Comparison of ENCODE assay signal across 8 cellular contexts in genomic region chr5:75054110-75054930, GRCh38. TPM values are rescaled to one million over a fixed set of nuclear protein-coding genes. Genes with fewer than 3 reads are reported as not detected.
DNase-seq lines count a peak whose midpoint lies in the region; ATAC-seq and TF ChIP-seq lines count a peak whose summit lies in the region.

No MANE protein-coding gene starts in this region.

- H3K4me3 ChIP-seq in WI38 (ENCODE audit: low read depth, low read length) (peak overlapping the region; percentile 70), gastroesophageal sphincter (peak overlapping the region; percentile 56 to 92)

- TF ChIP-seq CTCF in WI38 (IDR thresholded peaks at IDR 0.05; ENCODE audit: low read depth, low read length) (no peak), gastroesophageal sphincter (IDR thresholded peaks at IDR 0.05) (no peak), osteocyte (IDR thresholded peaks at IDR 0.05) (no peak), GM10248 (IDR thresholded peaks at IDR 0.05; ENCODE audit: control extremely low read depth, extremely low read depth, low read depth, missing control alignments) (no peak)

- H3K4me1 ChIP-seq in gastroesophageal sphincter, result peaks cover 0 to 51% (median 11%) of the 10 kb centered on the region in 3 donors

- H3K4me1 Mint-ChIP-seq in osteocyte (ENCODE audit: unreplicated experiment), result peaks cover 52% of the 10 kb centered on the region

- peak overlapping the region; percentile 81 to 97 (median 96) for H3K27ac ChIP-seq in gastroesophageal sphincter

- H3K9me3 ChIP-seq in gastroesophageal sphincter, result no peaks in the 10 kb centered on the region

- DNase-seq in DMS53 (lab: John Stamatoyannopoulos, UW) (peak; percentile 59), DMS53 treated with DMSO at 0.1 percent for 48 hours (lab: John Stamatoyannopoulos, UW; ENCODE audit: unreplicated experiment) (no peak), osteocyte (ENCODE audit: extremely low spot score, unreplicated experiment) (no peak), NCI-H187 (lab: John Stamatoyannopoulos, UW) (no peak), GM10248 (ENCODE audit: extremely low spot score) (no peak)

- H3K4me3 Mint-ChIP-seq in osteocyte (ENCODE audit: unreplicated experiment), result peak overlapping the region; percentile 90

- TF ChIP-seq POLR2A in gastroesophageal sphincter (IDR thresholded peaks at IDR 0.05), result no peak

- H3K9me3 Mint-ChIP-seq in osteocyte (ENCODE audit: unreplicated experiment), result no peaks in the 10 kb centered on the region

- H3K27me3 ChIP-seq in gastroesophageal sphincter, result no peaks in the 10 kb centered on the region

- no peaks in the 10 kb centered on the region for H3K36me3 Mint-ChIP-seq in osteocyte (ENCODE audit: unreplicated experiment)

- ATAC-seq in gastroesophageal sphincter (no peak), GM18520 (IDR thresholded peaks at IDR 0.05; ENCODE audit: unreplicated experiment) (no peak)

- peak overlapping the region; percentile 96 for H3K27ac Mint-ChIP-seq in osteocyte (ENCODE audit: unreplicated experiment)

- POLR2A ChIA-PET in GM10248 (lab: Yijun Ruan, JAX), result no interaction called here

- H3K36me3 ChIP-seq in gastroesophageal sphincter, result no peaks in the 10 kb centered on the region

- no peak for TF ChIP-seq EP300 in gastroesophageal sphincter (IDR thresholded peaks at IDR 0.05)

- CTCF ChIA-PET in GM10248 (lab: Yijun Ruan, JAX), result no interaction called here

- 21 to 25% methylated on average over 7 to 20 of the region's 29 CpGs for WGBS in gastroesophageal sphincter (ENCODE audit: low coverage in 1 of 2), 2 donors

- no peaks in the 10 kb centered on the region for H3K27me3 Mint-ChIP-seq in osteocyte (ENCODE audit: unreplicated experiment)

RNA-seq across cellular contexts. Expression of gene GCNT4, which starts 2.0 kb away (rescaled TPM):
- total RNA-seq in gastroesophageal sphincter (10 to 100 TPM in 1 of 4 donors, 1 to 10 TPM in 3; 4.0 to 14.3 (median 6.0) TPM), osteocyte (1.9 and 2.1 TPM in 2 replicates)
